Comparison of ENCODE assay signal across 1 cellular context in the genomic region with DNA sequence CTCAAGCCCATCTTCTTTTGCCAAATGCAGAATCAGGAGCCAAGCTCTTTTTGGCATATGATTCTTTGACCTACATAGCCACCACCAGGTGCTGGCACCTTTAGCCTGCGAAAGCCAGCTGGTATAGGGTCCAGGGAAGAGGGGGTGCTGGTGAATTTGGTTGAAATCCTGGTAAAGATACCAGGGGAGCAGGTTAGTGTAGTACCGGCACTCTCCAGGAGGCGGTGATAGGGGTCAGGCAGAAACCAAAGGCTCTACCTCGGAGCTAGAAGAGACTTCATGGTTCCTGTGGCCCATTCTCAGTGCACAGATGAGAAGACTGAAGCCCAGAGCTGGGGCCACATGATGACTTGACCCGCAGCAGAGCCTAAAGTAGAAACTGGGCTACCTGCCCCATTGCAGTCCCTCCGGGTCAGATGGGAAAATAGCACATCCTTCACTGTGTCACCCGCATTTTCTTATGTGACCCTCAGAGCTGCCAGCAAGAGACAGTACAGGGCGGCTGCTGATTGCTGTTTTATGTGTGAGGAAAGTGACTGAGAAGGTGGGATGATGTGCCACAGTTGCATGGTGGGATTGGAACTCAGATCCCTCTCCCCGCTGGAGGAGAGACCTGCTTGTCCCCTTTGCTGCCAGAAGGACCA.
TF ChIP-seq lines count a peak whose summit lies in the region.

No MANE protein-coding gene starts in this region.

TF ChIP-seq in SK-N-SH treated with all-trans-retinoic acid at 6 μM for 48 hours, 23 proteins besides CTCF, POLR2A, EP300 and RAD21 (continued from another document):
- TF ChIP-seq TSHZ2 (CRISPR knock-in tag; IDR thresholded peaks at IDR 0.05) (no peak), OSR1 (CRISPR knock-in tag; IDR thresholded peaks at IDR 0.05) (no peak), ZFP30 (CRISPR knock-in tag; IDR thresholded peaks at IDR 0.05) (no peak), ISL1 (CRISPR knock-in tag; IDR thresholded peaks at IDR 0.05) (no peak), TCF4 (CRISPR knock-in tag; IDR thresholded peaks at IDR 0.05; ENCODE audit: borderline replicate concordance) (no peak), ZNF8 (CRISPR knock-in tag; IDR thresholded peaks at IDR 0.05) (no peak), PATZ1 (CRISPR knock-in tag; IDR thresholded peaks at IDR 0.05; ENCODE audit: borderline replicate concordance) (no peak)
